In the genomic region with DNA sequence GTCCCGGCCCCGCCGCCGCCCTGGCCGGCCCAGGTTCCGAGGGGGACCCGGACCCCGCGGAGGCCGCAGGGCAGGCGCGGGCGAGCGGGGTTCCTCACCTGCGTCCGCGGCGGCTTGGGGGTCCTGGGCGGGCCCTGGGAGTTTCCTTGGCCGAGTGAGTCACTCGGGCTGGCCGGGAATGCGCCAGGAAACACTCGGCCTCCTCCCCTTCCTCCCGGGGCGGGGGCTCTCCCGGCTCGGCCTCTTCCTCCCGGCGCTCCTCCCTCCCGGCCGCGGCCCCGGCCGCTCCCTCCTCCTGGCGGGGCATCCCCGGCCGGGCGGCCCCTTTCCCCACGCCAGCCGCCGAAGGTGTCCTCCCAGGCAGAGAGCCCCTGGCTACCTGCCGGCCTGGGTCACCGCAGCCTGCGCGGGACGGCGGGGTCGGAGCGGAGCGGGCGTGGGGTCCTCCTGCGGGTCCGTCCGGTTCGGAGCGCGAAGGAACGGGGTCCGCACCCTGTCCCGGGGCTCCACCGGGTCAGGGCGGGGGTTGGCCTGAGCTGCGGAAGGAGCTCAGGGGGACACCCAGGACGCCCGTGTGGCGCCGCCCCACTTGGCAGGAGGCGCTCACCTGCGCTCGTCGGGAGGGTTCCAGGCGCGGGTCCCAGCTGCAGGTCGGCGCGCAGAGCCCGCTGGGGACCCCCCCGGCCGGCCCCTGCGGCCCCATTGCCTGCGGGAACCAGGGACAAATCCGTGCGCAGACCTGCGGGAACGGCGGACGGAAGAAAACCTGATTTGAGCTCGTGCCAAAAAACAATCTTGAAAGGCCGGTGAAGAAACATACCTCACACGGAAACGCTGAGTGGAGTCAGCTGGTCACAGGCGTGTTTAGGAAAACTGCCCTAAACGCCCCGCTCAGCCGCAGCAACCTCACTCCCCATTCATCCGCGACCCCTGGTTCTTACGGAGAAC, we compare ENCODE assay signal across 8 cellular contexts. TPM values are rescaled to one million over a fixed set of nuclear protein-coding genes. Genes with fewer than 3 reads are reported as not detected.
A peak's percentile ranks its signal among the peaks of the same experiment; 100 is the strongest.
DNase-seq lines count a peak whose midpoint lies in the region; ATAC-seq, FAIRE-seq and TF ChIP-seq lines count a peak whose summit lies in the region.

Gene CYFIP1 (minus strand): TSS at position 180 of the 948 bp plus-strand sequence. CDS start 33,083 bp downstream, outside the sequence.

- H3K27ac Mint-ChIP-seq in activated naive CD4-positive, alpha-beta T cell treated with anti-CD3 and anti-CD28 coated beads, Interleukin-2, amount 10 ng/mL, durations not matched to agents 7 days and 5 days = no peak within 1 kb of the TSS
- peak within 1 kb of the TSS; percentile 30 to 84 (median 47) for H3K27ac Mint-ChIP-seq in nephron

- DNase-seq in AG04450 (ENCODE audit: low read depth, low spot score) (peak; percentile 37), GM12892 (ENCODE audit: insufficient read length) (peak; percentile 68), NCI-H460 (ENCODE audit: extremely low read depth, low read depth) (peak; percentile 72), foreskin melanocyte (peak; percentile 56), vagina (ENCODE audit: extremely low spot score in 2 of 2) (no peak)
- peak; percentile 42 for DNase-seq in activated naive CD4-positive, alpha-beta T cell treated with anti-CD3 and anti-CD28 coated beads, Interleukin-2, amount 10 ng/mL, durations not matched to agents 7 days and 5 days

- no peak for FAIRE-seq in GM12892 (lab: Jason Lieb, UNC)

- peaks cover 8% of the 10 kb centered on the region for H3K4me1 ChIP-seq in vagina

- H3K36me3 ChIP-seq in vagina = no peaks in the 10 kb centered on the region

- H3K4me3 Mint-ChIP-seq in activated naive CD4-positive, alpha-beta T cell treated with anti-CD3 and anti-CD28 coated beads, Interleukin-2, amount 10 ng/mL, durations not matched to agents 7 days and 5 days = peak within 1 kb of the TSS; percentile 80
- peak within 1 kb of the TSS; percentile 89 to 97 (median 96) for H3K4me3 Mint-ChIP-seq in nephron

- POLR2A ChIA-PET in AG04450 (lab: Yijun Ruan, JAX) = interaction anchor here (1.0 to 1.9 kb wide), 3 partner anchors 19 to 92 kb away, joined by 3 to 5 read pairs (median 4); no protein-coding TSS in a partner anchor

- H3K27me3 ChIP-seq in AG04450 (ENCODE audit: control insufficient read depth, insufficient read depth, low read length) = no peaks in the 10 kb centered on the region
- no peaks in the 10 kb centered on the region for H3K27me3 ChIP-seq in vagina

- peaks cover 18% of the 10 kb centered on the region for H3K4me1 Mint-ChIP-seq in activated naive CD4-positive, alpha-beta T cell treated with anti-CD3 and anti-CD28 coated beads, Interleukin-2, amount 10 ng/mL, durations not matched to agents 7 days and 5 days
- peaks cover 11% of the 10 kb centered on the region for H3K4me1 Mint-ChIP-seq in nephron

- TF ChIP-seq POLR2A in GM12892 (IDR thresholded peaks at IDR 0.05; ENCODE audit: low read depth, low read length) (no peak; the same call in 1 of the 2 replicates), vagina (IDR thresholded peaks at IDR 0.05) (peak in 1 of 2 donors; percentile 45)

- CTCF ChIA-PET in AG04450 (lab: Charles Lee) = no interaction called here
- CTCF ChIA-PET in activated naive CD4-positive, alpha-beta T cell treated with anti-CD3 and anti-CD28 coated beads, Interleukin-2, amount 10 ng/mL, durations not matched to agents 7 days and 5 days (lab: Charles Lee) = interaction anchor here (1.2 kb wide), 1 partner anchor 59 kb away, joined by 3 read pairs; the partner anchor contains the start of gene TUBGCP5

- H3K36me3 Mint-ChIP-seq in activated naive CD4-positive, alpha-beta T cell treated with anti-CD3 and anti-CD28 coated beads, Interleukin-2, amount 10 ng/mL, durations not matched to agents 7 days and 5 days = no peaks in the 10 kb centered on the region
- no peaks in the 10 kb centered on the region for H3K36me3 Mint-ChIP-seq in nephron (ENCODE audit: low read depth)

- H3K9me3 ChIP-seq in AG04450 (ENCODE audit: control insufficient read depth, insufficient read depth, low read length) (no peaks in the 10 kb centered on the region), vagina (no peaks in the 10 kb centered on the region)

- H3K27ac ChIP-seq in AG04450 (ENCODE audit: low read depth, low read length) (peak within 1 kb of the TSS; percentile 57), vagina (peak within 1 kb of the TSS; percentile 85)

- no peak for TF ChIP-seq CTCF in AG04450 (IDR thresholded peaks at IDR 0.05; ENCODE audit: low read depth, low read length)
- TF ChIP-seq CTCF in nephron (IDR thresholded peaks at IDR 0.05; ENCODE audit: unreplicated experiment in 3 of 3) = no peak
- no peak for TF ChIP-seq CTCF in vagina (IDR thresholded peaks at IDR 0.05)

- ATAC-seq in HG02970 (IDR thresholded peaks at IDR 0.05; ENCODE audit: low FRiP score, unreplicated experiment) = peak; percentile 50

- no peaks in the 10 kb centered on the region for H3K9me3 Mint-ChIP-seq in activated naive CD4-positive, alpha-beta T cell treated with anti-CD3 and anti-CD28 coated beads, Interleukin-2, amount 10 ng/mL, durations not matched to agents 7 days and 5 days
- no peaks in the 10 kb centered on the region for H3K9me3 Mint-ChIP-seq in nephron

- H3K27me3 Mint-ChIP-seq in activated naive CD4-positive, alpha-beta T cell treated with anti-CD3 and anti-CD28 coated beads, Interleukin-2, amount 10 ng/mL, durations not matched to agents 7 days and 5 days = peaks cover 32% of the 10 kb centered on the region
- peaks cover 4% of the 10 kb centered on the region for H3K27me3 Mint-ChIP-seq in nephron (ENCODE audit: low read depth)

- H3K4me3 ChIP-seq in AG04450 (ENCODE audit: low read depth, low read length) (peak within 1 kb of the TSS; percentile 94), vagina (peak within 1 kb of the TSS; percentile 86 to 99)

- intact Hi-C loops in vagina (cut with DNase I) = no loop called here

RNA-seq across cellular contexts. Expression of gene CYFIP1, which starts in this region (rescaled TPM):
- 70.9 and 78.4 TPM in 2 replicates for polyA plus RNA-seq in AG04450 (2011; rRNA removed)
- 142 and 149 TPM in 2 replicates for polyA minus RNA-seq in AG04450 (2011; rRNA and poly(A)+ RNA removed)
- 28.7 TPM for polyA plus RNA-seq in GM12892 (2012; ENCODE audit: missing spikeins)
- 70.5 and 72.8 TPM in 2 replicates for total RNA-seq in NCI-H460 (2014; rRNA removed; shearing (Covaris generic))
- polyA plus RNA-seq in NCI-H460 (2014; cell fraction: nucleus; rRNA removed) = 68.4 and 101 TPM in 2 replicates
- 101 TPM for total RNA-seq in vagina

Comparison
In these comparisons a context has a peak if more than half of its experiments do, and no peak if none do; other contexts are left out.
1. DNase-seq: peak in AG04450 (single experiment), GM12892 (single experiment), NCI-H460 (single experiment), activated naive CD4-positive, alpha-beta T cell treated with anti-CD3 and anti-CD28 coated beads, Interleukin-2, amount 10 ng/mL, durations not matched to agents 7 days and 5 days (single experiment) and foreskin melanocyte (single experiment); none in vagina (0 of 2).